24 cellular contexts compared by ENCODE assay signal in genomic region chr5:137631453-137631852, GRCh38.
DNase-seq lines count a peak whose midpoint lies in the region; ATAC-seq and TF ChIP-seq lines count a peak whose summit lies in the region.
"Had no signal": no experiment of that assay in that cellular context is flagged by ENCODE, and none has a peak within 500 bp of the region (broad histone marks: within the 10 kb centered on the region; RNA-seq: fewer than 3 reads in every experiment).

No MANE protein-coding gene starts in this region.

- no peak overlapping the region for H3K4me2 ChIP-seq in GM23338
- H3K4me2 ChIP-seq: KMS-11 had no signal

- CTCF ChIA-PET in naive thymus-derived CD4-positive, alpha-beta T cell (lab: Charles Lee), result interaction anchor here (0.6 to 3.2 kb wide), 6 partner anchors 9 to 781 kb away, joined by 3 to 19 read pairs (median 6); no protein-coding TSS in a partner anchor

- no peaks in the 10 kb centered on the region for H3K79me2 ChIP-seq in GM23338 (replicated peaks; ENCODE audit: insufficient read depth)

- peak overlapping the region in 2 of 9 donors; percentile 20 to 53 for H3K27ac Mint-ChIP-seq in naive thymus-derived CD4-positive, alpha-beta T cell
- no peak overlapping the region for H3K27ac Mint-ChIP-seq in GM23338
- H3K27ac Mint-ChIP-seq: CD8-positive, alpha-beta T cell had no signal

- H3K27me3 ChIP-seq in cardiac muscle cell (no peaks in the 10 kb centered on the region), adrenal gland (no peaks in the 10 kb centered on the region), aorta (ENCODE audit: control insufficient read depth in 1 of 2, insufficient read depth in 2 of 2, low read length in 1 of 2) (no peaks in the 10 kb centered on the region), GM23338 (ENCODE audit: insufficient read depth) (no peaks in the 10 kb centered on the region)
- no peaks in the 10 kb centered on the region for H3K27me3 ChIP-seq in naive thymus-derived CD4-positive, alpha-beta T cell (ENCODE audit: control insufficient read depth in 2 of 2, insufficient read depth in 2 of 2, low read length in 2 of 2)
- H3K27me3 ChIP-seq: Peyer's patch had no signal

- H3F3A ChIP-seq in GM23338 (replicated peaks; ENCODE audit: low read depth), result no peaks in the 10 kb centered on the region

- no peak for TF ChIP-seq POLR2A in adrenal gland (IDR thresholded peaks at IDR 0.05)

- DNase-seq in cardiac muscle cell (ENCODE audit: low read depth in 1 of 2, low spot score in 1 of 2) (peak in 1 of 2 donors; percentile 30), left cardiac atrium (no peak), adrenal gland (peak in 3 of 7 donors; percentile 36 to 50 (median 47)), aorta (no peak), GM23338 (ENCODE audit: low spot score) (no peak)
- no peak for DNase-seq in naive thymus-derived CD4-positive, alpha-beta T cell
- DNase-seq: 8988T; AML-193; C1 segment of cervical spinal cord; Calu3; CD8-positive, alpha-beta T cell; DMS153; GOT3; HCEC 1CT; MV-4-11; NCI-H1105 treated with DMSO at 0.1 percent for 48 hours; NCI-H2029 treated with DMSO at 0.1 percent for 48 hours; NCI-H345; NCI-H524 treated with DMSO at 0.1 percent for 48 hours; NCI-H82; Peyer's patch had no signal

- H3K4me3 Mint-ChIP-seq in naive thymus-derived CD4-positive, alpha-beta T cell, result no peak overlapping the region
- no peak overlapping the region for H3K4me3 Mint-ChIP-seq in GM23338
- H3K4me3 Mint-ChIP-seq: CD8-positive, alpha-beta T cell had no signal

- peaks cover 27% of the 10 kb centered on the region for H3K4me1 ChIP-seq in cardiac muscle cell (ENCODE audit: low read depth)
- H3K4me1 ChIP-seq in adrenal gland (replicated peaks in 1 of 2), result peaks cover 17 to 32% of the 10 kb centered on the region in 2 donors
- peaks cover 2 to 5% of the 10 kb centered on the region in 2 donors for H3K4me1 ChIP-seq in aorta (ENCODE audit: control insufficient read depth in 1 of 2, insufficient read depth in 2 of 2, low read length in 2 of 2)
- H3K4me1 ChIP-seq in naive thymus-derived CD4-positive, alpha-beta T cell (ENCODE audit: control insufficient read depth in 2 of 2, insufficient read depth in 2 of 2, low read length in 2 of 2), result no peaks in the 10 kb centered on the region
- H3K4me1 ChIP-seq in GM23338 (ENCODE audit: insufficient read depth), result peaks cover 8% of the 10 kb centered on the region; the same call in 1 of the 2 replicates
- H3K4me1 ChIP-seq: Peyer's patch, SJSA1 had no signal

- intact Hi-C loops in left cardiac atrium (cut with DNase I) (no loop called here), adrenal gland (cut with DNase I) (no loop called here), aorta (cut with DNase I) (loop anchor here (2.0 to 5.0 kb wide), 4 partner anchors 36 to 191 kb away; no protein-coding TSS in a partner anchor)
- intact Hi-C loops in naive thymus-derived CD4-positive, alpha-beta T cell (cut with micrococcal nuclease), result no loop called here

- WGBS in adrenal gland, 4 donors, result 52 to 68% (median 62%) methylated on average over 2 of the region's 2 CpGs
- WGBS in aorta, 2 donors, result 56 to 61% methylated on average over 2 of the region's 2 CpGs

- no peak overlapping the region for H3K4me3 ChIP-seq in cardiac muscle cell
- H3K4me3 ChIP-seq in adrenal gland, result no peak overlapping the region
- no peak overlapping the region for H3K4me3 ChIP-seq in aorta (ENCODE audit: low read length in 2 of 2)
- H3K4me3 ChIP-seq in naive thymus-derived CD4-positive, alpha-beta T cell (ENCODE audit: low read length), result no peak overlapping the region
- H3K4me3 ChIP-seq in GM23338, result no peak overlapping the region
- H3K4me3 ChIP-seq: Peyer's patch, SJSA1 had no signal

- no peaks in the 10 kb centered on the region for H4K20me1 ChIP-seq in GM23338 (replicated peaks; ENCODE audit: insufficient read depth)

- no peak overlapping the region for H2AFZ ChIP-seq in GM23338

- no peaks in the 10 kb centered on the region for H3K9me3 Mint-ChIP-seq in naive thymus-derived CD4-positive, alpha-beta T cell
- no peaks in the 10 kb centered on the region for H3K9me3 Mint-ChIP-seq in GM23338
- H3K9me3 Mint-ChIP-seq: CD8-positive, alpha-beta T cell had no signal

- ATAC-seq in left cardiac atrium (no peak), esophagus mucosa (peak; percentile 58), aorta (ENCODE audit: low FRiP score) (no peak), GM23338 (no peak)
- no peak for ATAC-seq in naive thymus-derived CD4-positive, alpha-beta T cell
- ATAC-seq: CD8-positive, alpha-beta T cell had no signal

- H3K36me3 ChIP-seq in cardiac muscle cell (no peaks in the 10 kb centered on the region), adrenal gland (replicated peaks in 1 of 2) (no peaks in the 10 kb centered on the region), aorta (ENCODE audit: control insufficient read depth in 1 of 2, insufficient read depth in 2 of 2, low read length in 1 of 2) (no peaks in the 10 kb centered on the region), GM23338 (ENCODE audit: insufficient read depth) (no peaks in the 10 kb centered on the region)
- peaks cover 0 to 17% (median 0%) of the 10 kb centered on the region in 3 experiments for H3K36me3 ChIP-seq in naive thymus-derived CD4-positive, alpha-beta T cell (ENCODE audit: control insufficient read depth in 2 of 3, insufficient read depth in 3 of 3, low read length in 3 of 3)
- H3K36me3 ChIP-seq: Peyer's patch, SJSA1 had no signal

- no peaks in the 10 kb centered on the region for H3K9me2 ChIP-seq in GM23338 (ENCODE audit: insufficient read depth)

- peaks cover 0 to 42% (median 4%) of the 10 kb centered on the region in 5 donors for H3K36me3 Mint-ChIP-seq in naive thymus-derived CD4-positive, alpha-beta T cell
- peaks cover 13% of the 10 kb centered on the region for H3K36me3 Mint-ChIP-seq in GM23338 (ENCODE audit: low read depth)

- no peak for TF ChIP-seq CTCF in cardiac muscle cell (IDR thresholded peaks at IDR 0.05; ENCODE audit: low read depth, low read length)
- TF ChIP-seq CTCF in adrenal gland (IDR thresholded peaks at IDR 0.05), result peak in 3 of 6 experiments; percentile 7 to 12 (median 8)
- no peak for TF ChIP-seq CTCF in GM23338 (conservative IDR thresholded peaks at IDR 0.05; ENCODE audit: low read depth in 2 of 2)

- H3K9me3 ChIP-seq in cardiac muscle cell (ENCODE audit: low read depth), result no peaks in the 10 kb centered on the region
- no peaks in the 10 kb centered on the region for H3K9me3 ChIP-seq in adrenal gland (replicated peaks in 1 of 3)
- no peaks in the 10 kb centered on the region for H3K9me3 ChIP-seq in aorta (ENCODE audit: control insufficient read depth, low read length)
- H3K9me3 ChIP-seq in naive thymus-derived CD4-positive, alpha-beta T cell (ENCODE audit: control insufficient read depth in 2 of 3, low read length in 3 of 3), result no peaks in the 10 kb centered on the region
- H3K9me3 ChIP-seq: Peyer's patch, SJSA1 had no signal

- POLR2A ChIA-PET in naive thymus-derived CD4-positive, alpha-beta T cell (lab: Charles Lee), result no interaction called here

- no peaks in the 10 kb centered on the region for H3K27me3 Mint-ChIP-seq in naive thymus-derived CD4-positive, alpha-beta T cell
- H3K27me3 Mint-ChIP-seq in GM23338 (ENCODE audit: insufficient read depth, low read depth, poor library complexity), result no peaks in the 10 kb centered on the region

- H3K27ac ChIP-seq in cardiac muscle cell (peak overlapping the region; percentile 70), adrenal gland (peak overlapping the region; percentile 36 to 69 (median 63)), aorta (ENCODE audit: low read depth in 1 of 2, low read length in 2 of 2) (peak overlapping the region; percentile 38 to 99), GM23338 (ENCODE audit: low read depth) (no peak overlapping the region)
- H3K27ac ChIP-seq in naive thymus-derived CD4-positive, alpha-beta T cell (ENCODE audit: low read depth, low read length), result no peak overlapping the region
- H3K27ac ChIP-seq: KMS-11, Peyer's patch, SJSA1 had no signal

- peaks cover 0 to 2% (median 0%) of the 10 kb centered on the region in 7 donors for H3K4me1 Mint-ChIP-seq in naive thymus-derived CD4-positive, alpha-beta T cell
- peaks cover 13% of the 10 kb centered on the region for H3K4me1 Mint-ChIP-seq in GM23338

TF ChIP-seq in GM23338, 12 proteins besides CTCF, POLR2A, EP300 and RAD21:
- TF ChIP-seq ZNF114 (CRISPR knock-in tag; IDR thresholded peaks at IDR 0.05) (no peak), POLR2AphosphoS5 (IDR thresholded peaks at IDR 0.05; ENCODE audit: low read depth) (no peak), CREB1 (CRISPR knock-in tag; IDR thresholded peaks at IDR 0.05; ENCODE audit: low read depth) (no peak), JUNB (IDR thresholded peaks at IDR 0.05; ENCODE audit: unreplicated experiment) (no peak)

Comparison
In these comparisons a context has a peak if more than half of its experiments do, and no peak if none do; other contexts are left out.
1. H3K27ac ChIP-seq: peak in cardiac muscle cell (single experiment), adrenal gland (5 of 5) and aorta (2 of 2); none in naive thymus-derived CD4-positive, alpha-beta T cell (single experiment) and GM23338 (single experiment).
2. intact Hi-C loops: an anchor here in aorta (2.0 to 5.0 kb wide); none called in left cardiac atrium, adrenal gland and naive thymus-derived CD4-positive, alpha-beta T cell.